ENCODE assay signal across 27 cellular contexts in genomic region chr16:78300469-78300868, GRCh38.
"Had no signal": no experiment of that assay in that cellular context is flagged by ENCODE, and none has a peak within 500 bp of the region (broad histone marks: within the 10 kb centered on the region; RNA-seq: fewer than 3 reads in every experiment).

No MANE protein-coding gene starts in this region.

- DNase-seq: stimulated activated CD4-positive, alpha-beta T cell treated with anti-CD3 and anti-CD28 coated beads, Interleukin-2, amount 100 ng/mL, for 48 hours; stimulated activated CD4-positive, alpha-beta T cell treated with anti-CD3 and anti-CD28 coated beads, Interleukin-4, amount 100 ng/mL, for 1 hour; stimulated activated CD4-positive, alpha-beta T cell treated with anti-CD3 and anti-CD28 coated beads, Interleukin-4, amount 100 ng/mL, for 24 hours; stimulated activated CD4-positive, alpha-beta T cell treated with anti-CD3 and anti-CD28 coated beads, Interleukin-4, amount 100 ng/mL, for 4 hours; stimulated activated CD8-positive, alpha-beta memory T cell treated with anti-CD3 and anti-CD28 coated beads, Interleukin-4, amount 100 ng/mL, for 48 hours; stimulated activated naive B cell treated with anti-CD40 and anti-IgM and Interleukin-4, amounts not matched to agents 10 μg/mL and 1 μg/mL and 100 μg/mL, for 72 hours; stimulated activated naive CD4-positive, alpha-beta T cell; stimulated activated naive CD4-positive, alpha-beta T cell treated with Interleukin-2 at 50 U/mL for 16 hours; stimulated activated naive CD8-positive, alpha-beta T cell treated with anti-CD3 and anti-CD28 coated beads, Interleukin-15, amount 100 ng/mL, for 72 hours; stimulated activated naive CD8-positive, alpha-beta T cell treated with anti-CD3 and anti-CD28 coated beads, Interleukin-15, Interleukin-2, amounts not matched to agents 100 U/mL and 50 U/mL, for 24 hours; stomach; substantia nigra; testis; thyroid gland; tibial artery; transverse colon; trophoblast cell; upper lobe of left lung; upper lobe of right lung; uterus had no signal

- H3K4me1 ChIP-seq: stomach, suprapubic skin, testis, tibial artery, transverse colon, upper lobe of left lung, upper lobe of right lung, uterus, vagina had no signal

- H3K36me3 ChIP-seq: stomach, suprapubic skin, thoracic aorta, thyroid gland, tibial artery, tibial nerve, transverse colon, upper lobe of left lung, upper lobe of right lung, uterus, vagina had no signal

- H3K9me3 ChIP-seq: stomach, suprapubic skin, testis, thoracic aorta, thyroid gland, tibial artery, tibial nerve, transverse colon, upper lobe of left lung, upper lobe of right lung, uterus, vagina had no signal

- H3K4me3 ChIP-seq: stomach, suprapubic skin, testis, thoracic aorta, thyroid gland, tibial artery, tibial nerve, transverse colon, upper lobe of left lung, upper lobe of right lung, uterus, vagina had no signal

- ATAC-seq: stimulated activated effector memory CD8-positive, alpha-beta T cell treated with anti-CD3 and anti-CD28 coated beads, Interleukin-12 subunit alpha, Interleukin-12 subunit beta, amount 100 ng/mL, for 72 hours; stimulated activated memory B cell treated with anti-CD40 and anti-IgM and Interleukin-4, amounts not matched to agents 10 μg/mL and 1 μg/mL and 100 μg/mL, for 72 hours; stimulated activated naive B cell treated with anti-CD40 and anti-IgM and Interleukin-4, amounts not matched to agents 10 μg/mL and 1 μg/mL and 100 μg/mL, for 72 hours; stimulated activated naive CD8-positive, alpha-beta T cell treated with anti-CD3 and anti-CD28 coated beads, Interleukin-15, amount 100 ng/mL, for 72 hours; stimulated activated naive CD8-positive, alpha-beta T cell treated with anti-CD3 and anti-CD28 coated beads, Interleukin-15, Interleukin-2, amounts not matched to agents 100 U/mL and 50 U/mL, for 24 hours; upper lobe of right lung had no signal

- H3K27me3 ChIP-seq: stomach, suprapubic skin, testis, thyroid gland, tibial artery, tibial nerve, transverse colon, upper lobe of left lung, upper lobe of right lung, uterus, vagina had no signal

- FAIRE-seq: urothelium cell line had no signal

- H3K27ac ChIP-seq: stomach, suprapubic skin, testis, thoracic aorta, thyroid gland, tibial artery, tibial nerve, transverse colon, upper lobe of left lung, upper lobe of right lung, uterus, vagina had no signal
